15 cellular contexts compared by ENCODE assay signal in the genomic region with DNA sequence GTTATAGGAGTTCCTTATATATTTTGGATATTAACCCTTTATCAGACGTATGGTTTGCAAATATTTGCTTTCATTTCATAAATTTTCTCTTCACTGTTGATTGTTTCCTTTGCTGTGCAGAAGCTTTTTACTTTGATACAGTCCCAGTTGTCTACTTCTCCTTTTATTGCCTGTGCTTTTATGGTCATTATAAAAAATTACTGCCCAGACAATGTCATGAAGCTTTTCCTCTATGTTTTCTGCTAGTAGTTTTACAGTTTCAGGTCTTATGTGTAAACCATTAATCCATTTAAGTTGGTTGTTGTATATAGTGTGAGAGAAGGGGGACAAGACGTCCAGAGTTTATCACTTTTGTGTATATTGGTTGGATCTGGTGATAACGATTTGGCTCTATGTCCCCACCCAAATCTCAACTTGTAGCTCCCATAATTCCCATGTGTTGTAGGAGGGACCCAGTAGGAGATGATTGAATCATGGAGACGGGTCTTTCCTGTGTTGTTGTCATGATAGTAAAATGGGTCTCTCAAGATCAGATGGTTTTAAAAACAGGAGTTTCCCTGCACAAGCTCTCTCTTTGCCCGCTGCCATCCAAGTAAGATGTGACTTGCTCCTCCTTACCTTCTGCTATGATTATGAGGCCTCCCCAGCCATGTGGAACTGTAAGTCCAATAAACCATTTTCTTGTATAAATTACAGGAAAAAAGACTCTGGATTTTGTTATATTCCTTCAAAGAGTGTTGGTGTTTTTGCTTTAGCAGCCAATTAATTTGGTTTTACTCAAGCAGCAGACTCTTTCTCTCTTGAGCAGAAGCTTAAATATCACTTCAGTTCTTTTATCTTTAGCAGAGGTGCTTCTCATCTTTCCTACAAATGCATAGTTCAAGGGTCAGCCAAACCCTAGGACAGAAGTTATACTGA. TPM values are rescaled to one million over a fixed set of nuclear protein-coding genes. Genes with fewer than 3 reads are reported as not detected.
A peak's percentile ranks its signal among the peaks of the same experiment; 100 is the strongest.
DNase-seq lines count a peak whose midpoint lies in the region; ATAC-seq and TF ChIP-seq lines count a peak whose summit lies in the region.
"Had no signal": no experiment of that assay in that cellular context is flagged by ENCODE, and none has a peak within 500 bp of the region (broad histone marks: within the 10 kb centered on the region; RNA-seq: fewer than 3 reads in every experiment).

No MANE protein-coding gene starts in this region.

- CTCF ChIA-PET in HEK293 (lab: Yijun Ruan, JAX) = interaction anchor here (0.9 kb wide), 1 partner anchor 44 kb away, joined by 3 read pairs; no protein-coding TSS in a partner anchor
- CTCF ChIA-PET in activated CD8-positive, alpha-beta memory T cell treated with anti-CD3 and anti-CD28 coated beads, Interleukin-2, amount 10 ng/mL, durations not matched to agents 7 days and 5 days (lab: Charles Lee) = interaction anchor here (1.4 to 2.2 kb wide), 2 partner anchors 12 to 45 kb away, joined by 5 to 9 read pairs; no protein-coding TSS in a partner anchor

- no peak overlapping the region for H3K4me3 ChIP-seq in HEK293 (ENCODE audit: low read depth, low read length)
- H3K4me3 ChIP-seq: A549, GM23248 had no signal

- peaks cover 15% of the 10 kb centered on the region for H3K36me3 Mint-ChIP-seq in central memory CD8-positive, alpha-beta T cell (ENCODE audit: insufficient read depth)
- peaks cover 78% of the 10 kb centered on the region for H3K36me3 Mint-ChIP-seq in activated CD8-positive, alpha-beta memory T cell treated with anti-CD3 and anti-CD28 coated beads, Interleukin-2, amount 10 ng/mL, durations not matched to agents 7 days and 5 days

- intact Hi-C loops in left colon (cut with DNase I, micrococcal nuclease) = loop anchor here in 1 of 2 donors (10.0 kb wide), 1 partner anchor 45 kb away; no protein-coding TSS in a partner anchor

- H3K4me3 Mint-ChIP-seq in central memory CD8-positive, alpha-beta T cell = no peak overlapping the region
- H3K4me3 Mint-ChIP-seq in activated CD8-positive, alpha-beta memory T cell treated with anti-CD3 and anti-CD28 coated beads, Interleukin-2, amount 10 ng/mL, durations not matched to agents 7 days and 5 days = no peak overlapping the region
- H3K4me3 Mint-ChIP-seq: CD4-positive, alpha-beta memory T cell had no signal

- TF ChIP-seq CTCF in HEK293 (tag by site-specific recombination; IDR thresholded peaks at IDR 0.05) = no peak

- no peaks in the 10 kb centered on the region for H3K9me3 ChIP-seq in HEK293 (ENCODE audit: control insufficient read depth, insufficient read depth, low read depth, low read length)
- H3K9me3 ChIP-seq: BE2C had no signal

- no peaks in the 10 kb centered on the region for H3K4me1 ChIP-seq in HEK293 (ENCODE audit: control insufficient read depth, insufficient read depth, low read length)
- H3K4me1 ChIP-seq: BE2C, Caco-2 had no signal

- peaks cover 0 to 19% of the 10 kb centered on the region in 2 experiments; a peak in 2 of 3 replicates for H3K36me3 ChIP-seq in HEK293 (ENCODE audit: control insufficient read depth in 2 of 2, insufficient read depth in 1 of 2, low read length in 2 of 2)
- H3K36me3 ChIP-seq: BE2C had no signal

- peak overlapping the region; percentile 73 for H3K27ac Mint-ChIP-seq in central memory CD8-positive, alpha-beta T cell (ENCODE audit: low read depth)
- H3K27ac Mint-ChIP-seq in activated CD8-positive, alpha-beta memory T cell treated with anti-CD3 and anti-CD28 coated beads, Interleukin-2, amount 10 ng/mL, durations not matched to agents 7 days and 5 days = no peak overlapping the region

- H3K27me3 Mint-ChIP-seq in central memory CD8-positive, alpha-beta T cell = no peaks in the 10 kb centered on the region
- no peaks in the 10 kb centered on the region for H3K27me3 Mint-ChIP-seq in activated CD8-positive, alpha-beta memory T cell treated with anti-CD3 and anti-CD28 coated beads, Interleukin-2, amount 10 ng/mL, durations not matched to agents 7 days and 5 days
- H3K27me3 Mint-ChIP-seq: CD4-positive, alpha-beta memory T cell had no signal

- no peak for DNase-seq in central memory CD8-positive, alpha-beta T cell (ENCODE audit: low spot score in 2 of 2)
- DNase-seq in left colon (no peak), NCI-H1436 (lab: John Stamatoyannopoulos, UW) (no peak)
- DNase-seq in activated CD8-positive, alpha-beta memory T cell treated with anti-CD3 and anti-CD28 coated beads, Interleukin-2, amount 10 ng/mL, durations not matched to agents 7 days and 5 days = no peak
- DNase-seq: BE2C; Caco-2; CD4-positive, alpha-beta memory T cell; DND-41; GDM1; GM23248 had no signal

- ATAC-seq in central memory CD8-positive, alpha-beta T cell (replicated peaks; ENCODE audit: extremely low read depth, poor library complexity, severe bottlenecking) = no peak
- peak; percentile 77 for ATAC-seq in left colon
- ATAC-seq in GM19467 (IDR thresholded peaks at IDR 0.05; ENCODE audit: unreplicated experiment) = no peak
- no peak for ATAC-seq in activated CD8-positive, alpha-beta memory T cell treated with anti-CD3 and anti-CD28 coated beads, Interleukin-2, amount 10 ng/mL, durations not matched to agents 7 days and 5 days
- ATAC-seq: A549, HCT116 had no signal

- H3K9me3 Mint-ChIP-seq in central memory CD8-positive, alpha-beta T cell = peaks cover 19% of the 10 kb centered on the region
- peaks cover 27% of the 10 kb centered on the region for H3K9me3 Mint-ChIP-seq in activated CD8-positive, alpha-beta memory T cell treated with anti-CD3 and anti-CD28 coated beads, Interleukin-2, amount 10 ng/mL, durations not matched to agents 7 days and 5 days (ENCODE audit: low read depth)

- peaks cover 60% of the 10 kb centered on the region for H3K4me1 Mint-ChIP-seq in central memory CD8-positive, alpha-beta T cell
- peaks cover 53% of the 10 kb centered on the region for H3K4me1 Mint-ChIP-seq in activated CD8-positive, alpha-beta memory T cell treated with anti-CD3 and anti-CD28 coated beads, Interleukin-2, amount 10 ng/mL, durations not matched to agents 7 days and 5 days

- no peak overlapping the region for H3K27ac ChIP-seq in HEK293 (ENCODE audit: extremely low read depth, low read depth, low read length)
- H3K27ac ChIP-seq: A549, C4-2B, GM23248 had no signal

- POLR2A ChIA-PET in HEK293 (lab: Yijun Ruan, JAX) = no interaction called here

TF ChIP-seq in HEK293, 187 proteins besides CTCF, POLR2A, EP300 and RAD21:
- TF ChIP-seq SETDB1 (IDR thresholded peaks at IDR 0.05; ENCODE audit: insufficient read length, low read length) (peak; percentile 82), ZNF214 (tag by site-specific recombination; IDR thresholded peaks at IDR 0.05; ENCODE audit: borderline replicate concordance) (no peak)

RNA-seq across cellular contexts. Expression of a gene that starts 13.7 kb away (rescaled TPM):
- 1 to 10 TPM; 5.3 to 5.5 TPM for total RNA-seq in left colon
- total RNA-seq in activated CD8-positive, alpha-beta memory T cell treated with anti-CD3 and anti-CD28 coated beads, Interleukin-2, amount 10 ng/mL, durations not matched to agents 7 days and 5 days = 10 to 100 TPM; 39.7 to 44.7 TPM

Comparison
In these comparisons a context has a peak if more than half of its experiments do, and no peak if none do; other contexts are left out.
1. RNA of a gene that starts 13.7 kb away (total RNA-seq): 39.7 to 44.7 TPM in activated CD8-positive, alpha-beta memory T cell treated with anti-CD3 and anti-CD28 coated beads, Interleukin-2, amount 10 ng/mL, durations not matched to agents 7 days and 5 days; 5.3 to 5.5 TPM in left colon; every median in the first group is over 4 times any median in the second.